Comparison of ENCODE assay signal across 9 cellular contexts in the genomic region with DNA sequence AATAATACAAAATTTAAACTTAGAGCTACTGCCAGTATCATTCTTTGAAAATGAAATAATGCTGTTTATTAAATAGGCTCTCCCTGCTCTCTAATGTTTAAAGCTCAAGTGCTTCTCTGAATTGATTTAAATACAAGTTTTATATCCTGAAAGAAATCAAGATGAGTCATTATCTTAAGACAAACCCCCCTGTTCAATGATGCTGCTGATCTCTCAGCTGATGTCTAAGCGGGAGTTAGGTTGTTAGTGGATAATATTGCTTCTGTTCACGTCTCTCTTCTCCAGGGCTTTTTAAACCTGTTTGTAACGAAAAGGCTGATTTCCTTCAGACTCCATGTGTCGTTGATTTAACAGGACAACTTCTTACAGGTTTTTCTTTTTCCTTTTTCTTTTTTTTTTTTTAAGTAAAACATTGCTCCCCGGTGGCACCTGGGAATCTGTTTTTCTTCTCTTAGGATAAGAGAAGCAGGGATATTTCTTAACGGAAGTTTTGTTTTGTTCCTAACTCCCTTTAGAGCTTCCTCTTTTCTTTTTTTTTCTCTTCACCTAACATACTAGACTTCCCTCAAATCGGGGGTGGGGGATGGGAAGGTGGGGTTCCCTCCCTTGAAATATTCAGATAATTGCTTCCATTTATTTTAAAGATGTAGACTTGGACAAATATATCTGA. TPM values are rescaled to one million over a fixed set of nuclear protein-coding genes. Genes with fewer than 3 reads are reported as not detected.
A peak's percentile ranks its signal among the peaks of the same experiment; 100 is the strongest.
DNase-seq lines count a peak whose midpoint lies in the region; ATAC-seq and TF ChIP-seq lines count a peak whose summit lies in the region.
"Had no signal": no experiment of that assay in that cellular context is flagged by ENCODE, and none has a peak within 500 bp of the region (broad histone marks: within the 10 kb centered on the region; RNA-seq: fewer than 3 reads in every experiment).

No MANE protein-coding gene starts in this region.

- TF ChIP-seq RAD21 in neural cell (conservative IDR thresholded peaks at IDR 0.05): no peak

- peaks cover 4 to 16% (median 12%) of the 10 kb centered on the region in 4 donors for H3K4me1 Mint-ChIP-seq in CD4-positive, alpha-beta memory T cell
- peaks cover 18% of the 10 kb centered on the region for H3K4me1 Mint-ChIP-seq in activated naive CD8-positive, alpha-beta T cell treated with anti-CD3 and anti-CD28 coated beads, Interleukin-2, amount 50 U/mL, for 24 hours

- ATAC-seq in activated naive CD8-positive, alpha-beta T cell treated with anti-CD3 and anti-CD28 coated beads, Interleukin-2, amount 50 U/mL, for 24 hours: no peak
- ATAC-seq in gastrocnemius medialis (no peak), GM21515 (IDR thresholded peaks at IDR 0.05; ENCODE audit: unreplicated experiment) (no peak)

- no peaks in the 10 kb centered on the region for H3K36me3 ChIP-seq in CD4-positive, alpha-beta memory T cell (ENCODE audit: insufficient read depth, low read length)
- H3K36me3 ChIP-seq in MG63: no peaks in the 10 kb centered on the region
- H3K36me3 ChIP-seq in neural cell (ENCODE audit: insufficient read depth, low read length): no peaks in the 10 kb centered on the region
- H3K36me3 ChIP-seq in gastrocnemius medialis: no peaks in the 10 kb centered on the region
- H3K36me3 ChIP-seq: pancreas had no signal

- POLR2A ChIA-PET in CD4-positive, alpha-beta memory T cell (lab: Charles Lee; ENCODE audit: partially characterized antibody): interaction anchor here (1.1 to 3.8 kb wide), 11 partner anchors 9 to 442 kb away, joined by 3 to 153 read pairs (median 7); partner anchors contain the start of genes IFT20 and TNFAIP1

- H3K9me3 Mint-ChIP-seq in CD4-positive, alpha-beta memory T cell: peaks cover 0 to 3% (median 0%) of the 10 kb centered on the region in 8 donors
- H3K9me3 Mint-ChIP-seq in activated naive CD8-positive, alpha-beta T cell treated with anti-CD3 and anti-CD28 coated beads, Interleukin-2, amount 50 U/mL, for 24 hours: no peaks in the 10 kb centered on the region

- in situ Hi-C loops in gastrocnemius medialis (cut with MboI; ENCODE audit: low sequenced_read_pairs in 4 of 4): loop anchor here (10.0 to 25.0 kb wide), 4 partner anchors 89 to 532 kb away; partner anchors contain the start of gene NOS2 (in 3 of the 4)

- peak overlapping the region in 4 of 7 donors; percentile 71 to 90 (median 79) for H3K27ac Mint-ChIP-seq in CD4-positive, alpha-beta memory T cell
- no peak overlapping the region for H3K27ac Mint-ChIP-seq in activated naive CD8-positive, alpha-beta T cell treated with anti-CD3 and anti-CD28 coated beads, Interleukin-2, amount 50 U/mL, for 24 hours

- no peak for TF ChIP-seq POLR2A in gastrocnemius medialis (IDR thresholded peaks at IDR 0.05)

- H3K9me3 ChIP-seq in CD4-positive, alpha-beta memory T cell (ENCODE audit: control insufficient read depth in 1 of 2, low read length in 2 of 2): no peaks in the 10 kb centered on the region
- no peaks in the 10 kb centered on the region for H3K9me3 ChIP-seq in MG63
- no peaks in the 10 kb centered on the region for H3K9me3 ChIP-seq in neural cell (ENCODE audit: low read length)
- no peaks in the 10 kb centered on the region for H3K9me3 ChIP-seq in gastrocnemius medialis
- H3K9me3 ChIP-seq: pancreas had no signal

- intact Hi-C loops in CD4-positive, alpha-beta memory T cell (cut with micrococcal nuclease): loop anchor here (1.0 kb wide), 2 partner anchors 89 to 147 kb away; no protein-coding TSS in a partner anchor
- intact Hi-C loops in gastrocnemius medialis (cut with DNase I; ENCODE audit: low total_unique reads): loop anchor here (1.0 to 10.0 kb wide), 4 partner anchors 89 to 441 kb away; partner anchors contain the start of genes IFT20 and TNFAIP1

- H2AFZ ChIP-seq in neural cell (ENCODE audit: low read depth, low read length): no peak overlapping the region

- no peak for DNase-seq in CD4-positive, alpha-beta memory T cell
- DNase-seq in MG63 (no peak), DMS 273 (lab: John Stamatoyannopoulos, UW; ENCODE audit: unreplicated experiment) (no peak), gastrocnemius medialis (no peak)
- no peak for DNase-seq in activated naive CD8-positive, alpha-beta T cell treated with anti-CD3 and anti-CD28 coated beads, Interleukin-2, amount 50 U/mL, for 24 hours
- no peak for DNase-seq in stimulated activated CD4-positive, alpha-beta T cell treated with anti-CD3 and anti-CD28 coated beads, Interleukin-15, amount 100 ng/mL, for 24 hours

- H4K20me1 ChIP-seq in neural cell (ENCODE audit: insufficient read depth): no peaks in the 10 kb centered on the region

- peak overlapping the region; percentile 53 to 93 (median 89) for H3K4me3 Mint-ChIP-seq in CD4-positive, alpha-beta memory T cell
- H3K4me3 Mint-ChIP-seq in activated naive CD8-positive, alpha-beta T cell treated with anti-CD3 and anti-CD28 coated beads, Interleukin-2, amount 50 U/mL, for 24 hours: peak overlapping the region; percentile 79

- no peaks in the 10 kb centered on the region for H3F3A ChIP-seq in neural cell (ENCODE audit: insufficient read depth, low read length, poor library complexity, severe bottlenecking)

- H3K36me3 Mint-ChIP-seq in CD4-positive, alpha-beta memory T cell: no peaks in the 10 kb centered on the region
- H3K36me3 Mint-ChIP-seq in activated naive CD8-positive, alpha-beta T cell treated with anti-CD3 and anti-CD28 coated beads, Interleukin-2, amount 50 U/mL, for 24 hours (ENCODE audit: low read depth): no peaks in the 10 kb centered on the region

- CTCF ChIA-PET in CD4-positive, alpha-beta memory T cell (lab: Charles Lee; ENCODE audit: partially characterized antibody): interaction anchor here (0.5 to 8.2 kb wide), 17 partner anchors 9 to 358 kb away, joined by 3 to 273 read pairs (median 4); partner anchors contain the start of gene NOS2

- no peak overlapping the region for H3K27ac ChIP-seq in CD4-positive, alpha-beta memory T cell (ENCODE audit: low read depth, low read length)
- H3K27ac ChIP-seq in neural cell (ENCODE audit: low read length) (peak overlapping the region; percentile 77), gastrocnemius medialis (no peak overlapping the region)

- peaks cover 14% of the 10 kb centered on the region for H3K4me1 ChIP-seq in CD4-positive, alpha-beta memory T cell (ENCODE audit: insufficient read depth, low read length)
- H3K4me1 ChIP-seq in gastrocnemius medialis: peaks cover 6 to 7% of the 10 kb centered on the region in 2 donors

- no peaks in the 10 kb centered on the region for H3K9me2 ChIP-seq in neural cell (ENCODE audit: insufficient read depth, low read length)

- no peak overlapping the region for H3K4me2 ChIP-seq in neural cell (ENCODE audit: low read length)

- H3K4me3 ChIP-seq in CD4-positive, alpha-beta memory T cell (ENCODE audit: low read length in 2 of 2): no peak overlapping the region
- H3K4me3 ChIP-seq in MG63 (peak overlapping the region; percentile 78), neural cell (ENCODE audit: low read length) (no peak overlapping the region), gastrocnemius medialis (peak overlapping the region in 2 of 4 donors; percentile 55 to 80)

- no peak overlapping the region for H3K9ac ChIP-seq in neural cell (ENCODE audit: low read length)

- no peak for TF ChIP-seq CTCF in neural cell (IDR thresholded peaks at IDR 0.05; ENCODE audit: poor library complexity, severe bottlenecking)
- no peak for TF ChIP-seq CTCF in gastrocnemius medialis (IDR thresholded peaks at IDR 0.05 in 4 of 5, conservative IDR thresholded peaks at IDR 0.05 in 1 of 5)

- peaks cover 3% of the 10 kb centered on the region for H3K27me3 ChIP-seq in CD4-positive, alpha-beta memory T cell (ENCODE audit: insufficient read depth, low read length)
- H3K27me3 ChIP-seq in MG63: no peaks in the 10 kb centered on the region
- no peaks in the 10 kb centered on the region for H3K27me3 ChIP-seq in neural cell (ENCODE audit: insufficient read depth, low read depth, low read length)
- H3K27me3 ChIP-seq in gastrocnemius medialis: no peaks in the 10 kb centered on the region
- H3K27me3 ChIP-seq: pancreas had no signal

- peaks cover 13 to 22% of the 10 kb centered on the region in 2 donors for H3K27me3 Mint-ChIP-seq in CD4-positive, alpha-beta memory T cell
- peaks cover 12% of the 10 kb centered on the region for H3K27me3 Mint-ChIP-seq in activated naive CD8-positive, alpha-beta T cell treated with anti-CD3 and anti-CD28 coated beads, Interleukin-2, amount 50 U/mL, for 24 hours

- no peak for TF ChIP-seq EP300 in neural cell (conservative IDR thresholded peaks at IDR 0.05; ENCODE audit: poor library complexity, severe bottlenecking)

- no peaks in the 10 kb centered on the region for H3K79me2 ChIP-seq in neural cell (replicated peaks; ENCODE audit: insufficient read depth, low read length)

TF ChIP-seq in neural cell, 6 proteins besides CTCF, POLR2A, EP300 and RAD21:
- no peak for TF ChIP-seq TAF1 (IDR thresholded peaks at IDR 0.05; ENCODE audit: low read depth)
- TF ChIP-seq POLR2AphosphoS5 (IDR thresholded peaks at IDR 0.05): no peak
- TF ChIP-seq MXI1 (conservative IDR thresholded peaks at IDR 0.05; ENCODE audit: poor library complexity, severe bottlenecking): no peak

RNA-seq across cellular contexts. Expression of gene LYRM9, which starts 0.8 kb away (rescaled TPM):
- total RNA-seq in CD4-positive, alpha-beta memory T cell: 10 to 100 TPM; 16.6 to 18.8 TPM
- polyA plus RNA-seq in CD4-positive, alpha-beta memory T cell: 10 to 100 TPM; 10.2 to 19.2 TPM
- 1.1 and 7.2 TPM in 2 replicates for total RNA-seq in MG63 (2014; rRNA removed; shearing (Covaris generic); ENCODE audit: low replicate concordance)
- 80.4 and 83.8 TPM in 2 replicates for polyA plus RNA-seq in neural cell
- 33.1 and 48.0 TPM in 2 replicates for polyA minus RNA-seq in neural cell
- total RNA-seq in gastrocnemius medialis: 10 to 100 TPM in 2 of 4 donors, 1 to 10 TPM in 2; 5.9 to 37.2 (median 9.6) TPM
